ENCODE assay signal across 8 cellular contexts in the genomic region with DNA sequence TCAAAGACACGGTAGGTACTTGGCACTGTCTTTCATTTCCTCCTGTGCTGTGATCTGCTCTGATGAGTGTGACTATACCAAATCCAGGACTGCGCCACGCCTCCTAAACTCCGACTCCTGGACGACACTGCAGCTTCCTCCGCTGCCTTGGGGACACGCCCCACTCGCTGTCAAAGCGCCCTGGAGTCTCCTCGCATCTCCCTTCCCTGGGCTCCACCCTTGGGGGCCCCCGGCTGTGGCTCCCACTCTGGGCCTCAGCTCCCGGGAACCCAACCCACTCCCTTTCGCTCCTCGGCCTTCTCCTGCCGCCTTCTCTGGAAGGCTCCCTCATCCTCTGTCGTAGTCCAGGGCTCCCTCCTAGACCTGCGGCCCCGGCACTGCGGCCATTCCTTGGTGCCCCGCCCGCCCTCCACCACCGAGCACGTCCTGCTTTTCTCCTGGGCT.
DNase-seq lines count a peak whose midpoint lies in the region; ATAC-seq, FAIRE-seq and TF ChIP-seq lines count a peak whose summit lies in the region.

No MANE protein-coding gene starts in this region.

- H3K9me3 Mint-ChIP-seq in WTC11: peaks cover 11% of the 10 kb centered on the region

- DNase-seq in GM19239 (ENCODE audit: insufficient read length, low spot score) (no peak), WTC11 (ENCODE audit: low spot score) (peak; percentile 31), heart left ventricle (peak in 1 of 5 donors; percentile 68), mammary epithelial cell (no peak)
- DNase-seq in stimulated activated CD4-positive, alpha-beta T cell treated with anti-CD3 and anti-CD28 coated beads, Interleukin-15, amount 100 ng/mL, for 24 hours: peak; percentile 62
- DNase-seq in activated CD8-positive, alpha-beta memory T cell treated with anti-CD3 and anti-CD28 coated beads, Interleukin-2, amount 50 U/mL, for 4 hours: no peak

- in situ Hi-C loops in mammary epithelial cell (cut with MboI; ENCODE audit: low sequenced_read_pairs in 2 of 2): no loop called here

- no peaks in the 10 kb centered on the region for H3K36me3 ChIP-seq in heart left ventricle
- H3K36me3 ChIP-seq in mammary epithelial cell (ENCODE audit: insufficient read depth, low read length): no peaks in the 10 kb centered on the region

- peak; percentile 61 for FAIRE-seq in GM19239 (lab: Jason Lieb, UNC)

- CTCF ChIA-PET in WTC11 (lab: Charles Lee) (interaction anchor here (0.5 to 1.7 kb wide), 5 partner anchors 17 to 235 kb away, joined by 3 to 6 read pairs (median 3); no protein-coding TSS in a partner anchor), mammary epithelial cell (lab: Charles Lee; ENCODE audit: low non-redundant PET) (no interaction called here)

- H2AFZ ChIP-seq in mammary epithelial cell (ENCODE audit: low read depth, low read length): no peak overlapping the region

- no TSS peak for BruUV-seq in mammary epithelial cell (replicated peaks; lab: Mats Ljungman, UMichigan)

- H3K4me1 Mint-ChIP-seq in WTC11: peaks cover 24% of the 10 kb centered on the region

- no peak overlapping the region for H3K4me2 ChIP-seq in mammary epithelial cell (ENCODE audit: insufficient read depth, low read depth, low read length)

- H3K9me3 ChIP-seq in heart left ventricle (peaks cover 0 to 15% (median 8%) of the 10 kb centered on the region in 12 donors), mammary epithelial cell (replicated peaks; ENCODE audit: insufficient read depth, low read length) (no peaks in the 10 kb centered on the region)

- peaks cover 0 to 9% (median 0%) of the 10 kb centered on the region in 12 donors for H3K4me1 ChIP-seq in heart left ventricle
- no peaks in the 10 kb centered on the region for H3K4me1 ChIP-seq in mammary epithelial cell (ENCODE audit: insufficient read depth, low read length)

- peaks cover 4% of the 10 kb centered on the region for H3K36me3 Mint-ChIP-seq in WTC11

- H3K4me3 ChIP-seq in heart left ventricle (peak overlapping the region in 9 of 12 donors; percentile 11 to 40 (median 32)), mammary epithelial cell (replicated peaks in 1 of 3; ENCODE audit: insufficient read depth in 1 of 3, low read depth in 2 of 3, low read length in 3 of 3) (no peak overlapping the region)

- no peaks in the 10 kb centered on the region for H4K20me1 ChIP-seq in mammary epithelial cell (ENCODE audit: insufficient read depth, low read length)

- 45 to 71% (median 47%) methylated on average over 23 of the region's 23 CpGs for WGBS in heart left ventricle, 4 donors
- WGBS in mammary epithelial cell (ENCODE audit: low coverage, missing lambda C conversion rate): 90% methylated on average over 10 of the region's 23 CpGs

- ATAC-seq in WTC11: peak; percentile 55
- ATAC-seq in heart left ventricle: peak in 3 of 4 donors; percentile 34 to 58 (median 53)
- ATAC-seq in HG02870 (IDR thresholded peaks at IDR 0.05; ENCODE audit: unreplicated experiment): no peak
- no peak for ATAC-seq in HG02973 (IDR thresholded peaks at IDR 0.05; ENCODE audit: unreplicated experiment)

- TF ChIP-seq CTCF in WTC11 (IDR thresholded peaks at IDR 0.05): no peak
- no peak for TF ChIP-seq CTCF in heart left ventricle (IDR thresholded peaks at IDR 0.05)
- no peak for TF ChIP-seq CTCF in mammary epithelial cell (conservative IDR thresholded peaks at IDR 0.05 in 1 of 2, IDR thresholded peaks at IDR 0.05 in 1 of 2; ENCODE audit: extremely low read depth in 1 of 2, insufficient read depth in 1 of 2, low read depth in 1 of 2, low read length in 2 of 2)

- dilution Hi-C loops in mammary epithelial cell (cut with HindIII; ENCODE audit: low sequenced_read_pairs): no loop called here

- H3K27ac ChIP-seq in heart left ventricle: no peak overlapping the region
- H3K27ac ChIP-seq in mammary epithelial cell (ENCODE audit: insufficient read depth, low read depth, low read length): no peak overlapping the region

- POLR2A ChIA-PET in WTC11 (lab: Charles Lee): interaction anchor here (0.7 to 1.4 kb wide), 3 partner anchors 28 to 127 kb away, joined by 3 to 4 read pairs (median 3); no protein-coding TSS in a partner anchor

- H3K79me2 ChIP-seq in mammary epithelial cell (ENCODE audit: insufficient read depth, low read length): no peaks in the 10 kb centered on the region

- intact Hi-C loops in heart left ventricle (cut with DNase I): no loop called here
- intact Hi-C loops in mammary epithelial cell (cut with micrococcal nuclease): no loop called here

- H3K9ac ChIP-seq in mammary epithelial cell (ENCODE audit: insufficient read depth, low read length): no peak overlapping the region

- no peak overlapping the region for H3K27ac Mint-ChIP-seq in WTC11

- H3K4me3 Mint-ChIP-seq in WTC11: peak overlapping the region; percentile 64

- H3K27me3 Mint-ChIP-seq in WTC11 (ENCODE audit: low read depth): peaks cover 13% of the 10 kb centered on the region

- peaks cover 0 to 9% (median 0%) of the 10 kb centered on the region in 9 donors for H3K27me3 ChIP-seq in heart left ventricle
- no peaks in the 10 kb centered on the region for H3K27me3 ChIP-seq in mammary epithelial cell (ENCODE audit: insufficient read depth, low read length)

- TF ChIP-seq POLR2A in heart left ventricle (IDR thresholded peaks at IDR 0.05): no peak

TF ChIP-seq in WTC11, 78 proteins besides CTCF, POLR2A, EP300 and RAD21:
- no peak for TF ChIP-seq JAZF1 (CRISPR knock-in tag; IDR thresholded peaks at IDR 0.05)
- no peak for TF ChIP-seq E2F4 (CRISPR knock-in tag; IDR thresholded peaks at IDR 0.05; ENCODE audit: borderline replicate concordance, low read depth)
- no peak for TF ChIP-seq ZSCAN18 (CRISPR knock-in tag; IDR thresholded peaks at IDR 0.05)
- TF ChIP-seq ATF1 (CRISPR knock-in tag; IDR thresholded peaks at IDR 0.05): no peak
- no peak for TF ChIP-seq ZNF317 (CRISPR knock-in tag; IDR thresholded peaks at IDR 0.05; ENCODE audit: borderline replicate concordance, low read depth)
- TF ChIP-seq USF1 (CRISPR knock-in tag; IDR thresholded peaks at IDR 0.05): no peak
- no peak for TF ChIP-seq ERG (CRISPR knock-in tag; IDR thresholded peaks at IDR 0.05)
- no peak for TF ChIP-seq ZNF232 (CRISPR knock-in tag; IDR thresholded peaks at IDR 0.05)
- TF ChIP-seq, protein P1, sequence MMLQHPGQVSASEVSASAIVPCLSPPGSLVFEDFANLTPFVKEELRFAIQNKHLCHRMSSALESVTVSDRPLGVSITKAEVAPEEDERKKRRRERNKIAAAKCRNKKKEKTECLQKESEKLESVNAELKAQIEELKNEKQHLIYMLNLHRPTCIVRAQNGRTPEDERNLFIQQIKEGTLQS (CRISPR knock-in tag; conservative IDR thresholded peaks at IDR 0.05): no peak
- no peak for TF ChIP-seq NR3C1 (CRISPR knock-in tag; conservative IDR thresholded peaks at IDR 0.05; ENCODE audit: low read depth)
- TF ChIP-seq IRF2 (CRISPR knock-in tag; IDR thresholded peaks at IDR 0.05; ENCODE audit: borderline replicate concordance, low read depth): no peak
- no peak for TF ChIP-seq ZNF396 (CRISPR knock-in tag; IDR thresholded peaks at IDR 0.05; ENCODE audit: borderline replicate concordance)
- no peak for TF ChIP-seq NR2C2 (CRISPR knock-in tag; IDR thresholded peaks at IDR 0.05)
- no peak for TF ChIP-seq ZNF219 (CRISPR knock-in tag; IDR thresholded peaks at IDR 0.05; ENCODE audit: borderline replicate concordance)
- TF ChIP-seq ZNF671 (CRISPR knock-in tag; IDR thresholded peaks at IDR 0.05): no peak
- TF ChIP-seq CREM (CRISPR knock-in tag; IDR thresholded peaks at IDR 0.05): no peak

Comparison
In these comparisons a context has a peak if more than half of its experiments do, and no peak if none do; other contexts are left out.
1. DNase-seq: peak in WTC11 (single experiment) and stimulated activated CD4-positive, alpha-beta T cell treated with anti-CD3 and anti-CD28 coated beads, Interleukin-15, amount 100 ng/mL, for 24 hours (single experiment); none in GM19239 (single experiment), mammary epithelial cell (single experiment) and activated CD8-positive, alpha-beta memory T cell treated with anti-CD3 and anti-CD28 coated beads, Interleukin-2, amount 50 U/mL, for 4 hours (single experiment).
2. ATAC-seq: peak in WTC11 (single experiment) and heart left ventricle (3 of 4); none in HG02870 (single experiment) and HG02973 (single experiment).
3. H3K4me3 ChIP-seq: peak in heart left ventricle (9 of 12); none in mammary epithelial cell (0 of 3).